ENCODE assay signal across 12 cellular contexts in genomic region chr3:30984855-30985793, GRCh38.
A peak's percentile ranks its signal among the peaks of the same experiment; 100 is the strongest.
DNase-seq lines count a peak whose midpoint lies in the region; ATAC-seq lines count a peak whose summit lies in the region.
"Had no signal": no experiment of that assay in that cellular context is flagged by ENCODE, and none has a peak within 500 bp of the region (broad histone marks: within the 10 kb centered on the region; RNA-seq: fewer than 3 reads in every experiment).

No MANE protein-coding gene starts in this region.

- no peak overlapping the region for H3K4me3 ChIP-seq in mesenchymal stem cell (ENCODE audit: insufficient read depth in 1 of 2, low read depth in 1 of 2, low read length in 2 of 2)
- H3K4me3 ChIP-seq: coronary artery had no signal

- no peak overlapping the region for H3K27ac Mint-ChIP-seq in stimulated activated memory B cell treated with anti-CD40 and anti-IgM and Interleukin-4, amounts not matched to agents 10 μg/mL and 1 μg/mL and 100 μg/mL, for 72 hours
- H3K27ac Mint-ChIP-seq: activated T-helper 1 cell treated with anti-CD3 and anti-CD28 coated beads, Interleukin-12 subunit alpha, Interleukin-12 subunit beta, Interleukin-2, Interleukin-4 antibody, amounts not matched to agents 30 ng/mL and 10 ng/mL and 1 ng/mL, durations not matched to agents 14 hours and 24 hours and 36 hours had no signal

- H3K4me2 ChIP-seq in mesenchymal stem cell (ENCODE audit: low read length, poor library complexity, severe bottlenecking) = no peak overlapping the region

- peaks cover 2% of the 10 kb centered on the region for H3K4me1 ChIP-seq in mesenchymal stem cell (ENCODE audit: control insufficient read depth, insufficient read depth, low read depth, low read length)

- H3K4ac ChIP-seq in mesenchymal stem cell (ENCODE audit: low read depth in 1 of 2, low read length in 2 of 2) = no peak overlapping the region

- no peak overlapping the region for H3K18ac ChIP-seq in mesenchymal stem cell (ENCODE audit: low read depth in 1 of 2, low read length in 2 of 2)

- no peaks in the 10 kb centered on the region for H3K27me3 Mint-ChIP-seq in stimulated activated memory B cell treated with anti-CD40 and anti-IgM and Interleukin-4, amounts not matched to agents 10 μg/mL and 1 μg/mL and 100 μg/mL, for 72 hours

- no peaks in the 10 kb centered on the region for H3K36me3 ChIP-seq in mesenchymal stem cell (ENCODE audit: control insufficient read depth in 1 of 2, insufficient read depth in 2 of 2, low read depth in 1 of 2, low read length in 2 of 2)

- H3K27me3 ChIP-seq in mesenchymal stem cell (ENCODE audit: control insufficient read depth in 1 of 2, insufficient read depth in 1 of 2, low read length in 2 of 2) = peaks cover 0 to 4% of the 10 kb centered on the region in 2 experiments

- H3K4me1 Mint-ChIP-seq in stimulated activated memory B cell treated with anti-CD40 and anti-IgM and Interleukin-4, amounts not matched to agents 10 μg/mL and 1 μg/mL and 100 μg/mL, for 72 hours = peaks cover 6% of the 10 kb centered on the region

- no peaks in the 10 kb centered on the region for H3K9me3 ChIP-seq in mesenchymal stem cell (ENCODE audit: control insufficient read depth, low read length)

- no peak overlapping the region for H2AFZ ChIP-seq in mesenchymal stem cell (ENCODE audit: low read depth, low read length)

- no peak overlapping the region for H2BK120ac ChIP-seq in mesenchymal stem cell (ENCODE audit: low read depth, low read length)

- H2BK12ac ChIP-seq in mesenchymal stem cell (ENCODE audit: low read length in 2 of 2) = no peak overlapping the region

- 71% methylated on average over 1 of the region's 5 CpGs for WGBS in mesenchymal stem cell

- H3K36me3 Mint-ChIP-seq in stimulated activated memory B cell treated with anti-CD40 and anti-IgM and Interleukin-4, amounts not matched to agents 10 μg/mL and 1 μg/mL and 100 μg/mL, for 72 hours = no peaks in the 10 kb centered on the region

- H2BK5ac ChIP-seq in mesenchymal stem cell (ENCODE audit: low read depth, low read length, poor library complexity, severe bottlenecking) = no peak overlapping the region

- no peak overlapping the region for H3K23ac ChIP-seq in mesenchymal stem cell (ENCODE audit: low read length in 2 of 2)

- no peak overlapping the region for H4K91ac ChIP-seq in mesenchymal stem cell (ENCODE audit: low read length)

- peak overlapping the region; percentile 44 for H3K9ac ChIP-seq in mesenchymal stem cell (ENCODE audit: low read length)

- no peak overlapping the region for H4K8ac ChIP-seq in mesenchymal stem cell (ENCODE audit: low read length)

- H3K14ac ChIP-seq in mesenchymal stem cell (ENCODE audit: low read length in 2 of 2) = no peak overlapping the region

- no peak overlapping the region for H3K4me3 Mint-ChIP-seq in stimulated activated memory B cell treated with anti-CD40 and anti-IgM and Interleukin-4, amounts not matched to agents 10 μg/mL and 1 μg/mL and 100 μg/mL, for 72 hours
- H3K4me3 Mint-ChIP-seq: activated T-helper 1 cell treated with anti-CD3 and anti-CD28 coated beads, Interleukin-12 subunit alpha, Interleukin-12 subunit beta, Interleukin-2, Interleukin-4 antibody, amounts not matched to agents 30 ng/mL and 10 ng/mL and 1 ng/mL, durations not matched to agents 14 hours and 24 hours and 36 hours had no signal

- no peak overlapping the region for H2AK5ac ChIP-seq in mesenchymal stem cell (ENCODE audit: low read length, severe bottlenecking)

- H3K79me1 ChIP-seq in mesenchymal stem cell (replicated peaks; ENCODE audit: low read length, poor library complexity, severe bottlenecking) = no peaks in the 10 kb centered on the region

- DNase-seq in NCI-H69 (lab: John Stamatoyannopoulos, UW) (peak; percentile 25), mesenchymal stem cell (peak; percentile 6), AG08396 (ENCODE audit: low spot score) (no peak)
- DNase-seq: T-helper 9 cell had no signal

- H3K9me3 Mint-ChIP-seq in stimulated activated memory B cell treated with anti-CD40 and anti-IgM and Interleukin-4, amounts not matched to agents 10 μg/mL and 1 μg/mL and 100 μg/mL, for 72 hours = no peaks in the 10 kb centered on the region
- H3K9me3 Mint-ChIP-seq: activated T-helper 1 cell treated with anti-CD3 and anti-CD28 coated beads, Interleukin-12 subunit alpha, Interleukin-12 subunit beta, Interleukin-2, Interleukin-4 antibody, amounts not matched to agents 30 ng/mL and 10 ng/mL and 1 ng/mL, durations not matched to agents 14 hours and 24 hours and 36 hours had no signal

- no peak overlapping the region for H2BK15ac ChIP-seq in mesenchymal stem cell (ENCODE audit: low read depth, poor library complexity, severe bottlenecking)

- peak; percentile 60 for ATAC-seq in GM18868 (IDR thresholded peaks at IDR 0.05; ENCODE audit: unreplicated experiment)
- ATAC-seq in HG02642 (IDR thresholded peaks at IDR 0.05; ENCODE audit: poor library complexity, unreplicated experiment) = peak; percentile 63
- no peak for ATAC-seq in stimulated activated memory B cell treated with anti-CD40 and anti-IgM and Interleukin-4, amounts not matched to agents 10 μg/mL and 1 μg/mL and 100 μg/mL, for 72 hours
- no peak for ATAC-seq in GM21526 (IDR thresholded peaks at IDR 0.05; ENCODE audit: low FRiP score, unreplicated experiment)
- no peak for ATAC-seq in activated CD4-positive, CD25-positive, alpha-beta regulatory T cell treated with anti-CD3 and anti-CD28 coated beads, Interleukin-2, amount 50 U/mL, for 24 hours
- ATAC-seq: HepG2 had no signal

- no peak overlapping the region for H3K27ac ChIP-seq in mesenchymal stem cell (ENCODE audit: low read length, poor library complexity, severe bottlenecking)
- H3K27ac ChIP-seq: coronary artery had no signal

Comparison
In these comparisons a context has a peak if more than half of its experiments do, and no peak if none do; other contexts are left out.
1. ATAC-seq: peak in GM18868 (single experiment) and HG02642 (single experiment); none in stimulated activated memory B cell treated with anti-CD40 and anti-IgM and Interleukin-4, amounts not matched to agents 10 μg/mL and 1 μg/mL and 100 μg/mL, for 72 hours (single experiment), GM21526 (single experiment) and activated CD4-positive, CD25-positive, alpha-beta regulatory T cell treated with anti-CD3 and anti-CD28 coated beads, Interleukin-2, amount 50 U/mL, for 24 hours (0 of 2).